Comparison of ENCODE assay signal across 27 cellular contexts in the genomic region with DNA sequence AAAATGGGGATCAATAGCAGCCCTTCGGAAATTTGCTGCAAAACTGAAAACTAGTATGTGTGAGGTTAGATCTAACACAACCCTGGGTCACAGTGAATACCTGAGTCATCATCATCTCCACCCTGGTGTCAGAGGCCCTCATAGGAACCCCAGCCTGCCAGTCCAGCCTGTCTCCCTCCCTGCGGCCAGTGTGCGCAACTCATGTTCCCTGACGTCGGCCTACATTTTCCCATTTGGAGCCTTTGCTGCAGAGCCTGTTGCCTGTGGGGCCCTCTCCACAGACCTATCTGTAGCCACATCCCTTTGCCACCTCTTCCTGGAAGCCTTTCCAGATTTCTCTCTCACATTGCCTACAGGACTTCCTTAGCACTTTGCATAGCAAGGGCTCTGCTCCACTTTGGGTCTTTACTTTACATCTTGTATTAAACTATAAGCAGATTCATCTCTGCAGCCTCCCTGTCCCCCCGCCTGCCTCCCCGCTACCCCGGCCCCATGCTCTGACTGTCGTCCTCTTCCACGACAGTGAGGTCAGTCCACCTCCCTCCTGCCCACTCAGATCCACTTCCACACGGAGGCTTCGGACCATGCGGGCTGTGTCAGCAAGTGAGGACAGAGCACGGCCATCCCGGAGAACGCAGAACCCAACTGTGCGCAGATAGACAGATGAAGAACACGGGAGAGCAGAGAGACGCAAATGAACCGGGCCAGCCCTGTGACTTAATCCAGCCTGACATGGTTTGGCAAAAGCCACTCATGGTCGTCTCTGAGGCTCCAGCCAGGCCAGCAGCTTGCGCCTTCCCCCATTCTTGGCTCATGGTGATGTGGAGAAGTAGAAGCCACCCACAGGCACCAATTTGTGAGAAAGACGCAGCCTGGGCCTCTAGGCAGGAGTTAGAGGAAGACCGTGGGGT. TPM values are rescaled to one million over a fixed set of nuclear protein-coding genes. Genes with fewer than 3 reads are reported as not detected.
DNase-seq lines count a peak whose midpoint lies in the region; ATAC-seq and TF ChIP-seq lines count a peak whose summit lies in the region.
"Had no signal": no experiment of that assay in that cellular context is flagged by ENCODE, and none has a peak within 500 bp of the region (broad histone marks: within the 10 kb centered on the region; RNA-seq: fewer than 3 reads in every experiment).

No MANE protein-coding gene starts in this region.

- WGBS in body of pancreas, 2 donors: 72 to 77% methylated on average over 24 of the region's 24 CpGs

- no peak overlapping the region for H3K4me2 ChIP-seq in GM23338

- H3K9me3 ChIP-seq in body of pancreas (no peaks in the 10 kb centered on the region), left ventricle myocardium inferior (replicated peaks) (no peaks in the 10 kb centered on the region)
- H3K9me3 ChIP-seq: upper lobe of right lung had no signal

- H3K36me3 ChIP-seq in GM23338 (ENCODE audit: insufficient read depth) (no peaks in the 10 kb centered on the region), body of pancreas (replicated peaks in 1 of 2; ENCODE audit: insufficient read depth in 1 of 2, low read depth in 2 of 2) (no peaks in the 10 kb centered on the region), left ventricle myocardium inferior (no peaks in the 10 kb centered on the region)
- H3K36me3 ChIP-seq: upper lobe of right lung had no signal

- DNase-seq in GM23338 (ENCODE audit: low spot score): no peak
- peak in 1 of 4 donors; percentile 33 for DNase-seq in body of pancreas
- peak; percentile 50 for DNase-seq in left ventricle myocardium inferior
- DNase-seq in posterior vena cava (ENCODE audit: low spot score): peak; percentile 82
- DNase-seq in NCI-H510A treated with DMSO at 0.1 percent for 48 hours (lab: John Stamatoyannopoulos, UW): no peak
- no peak for DNase-seq in activated T-helper 2 cell treated with anti-CD3 and anti-CD28 coated beads, Interferon-gamma antibody, Interleukin-2, Interleukin-4, amounts not matched to agents 10 μg/mL and 5 μg/mL and 100 μg/mL, durations not matched to agents 14 hours and 24 hours and 36 hours (ENCODE audit: low spot score)
- DNase-seq: activated CD4-positive, CD25-positive, alpha-beta regulatory T cell treated with anti-CD3 and anti-CD28 coated beads, Interleukin-2, amount 50 U/mL, for 72 hours; activated naive CD8-positive, alpha-beta T cell treated with anti-CD3 and anti-CD28 coated beads, Interleukin-2, amount 50 U/mL, for 24 hours; CD4-positive, alpha-beta memory T cell; DND-41; foreskin keratinocyte; NCI-H1417; NCI-H526 treated with DMSO at 0.1 percent for 48 hours; stimulated activated CD4-positive, alpha-beta T cell treated with anti-CD3 and anti-CD28 coated beads, Interleukin-4, amount 100 ng/mL, for 4 hours; stimulated activated naive CD8-positive, alpha-beta T cell treated with anti-CD3 and anti-CD28 coated beads, Interleukin-15, amount 100 ng/mL, for 72 hours; SW 1271; upper lobe of right lung had no signal

- H3K27me3 Mint-ChIP-seq in GM23338 (ENCODE audit: insufficient read depth, low read depth, poor library complexity): peaks cover 11% of the 10 kb centered on the region
- H3K27me3 Mint-ChIP-seq in activated T-helper 2 cell treated with anti-CD3 and anti-CD28 coated beads, Interferon-gamma antibody, Interleukin-2, Interleukin-4, amounts not matched to agents 10 μg/mL and 5 μg/mL and 100 μg/mL, durations not matched to agents 14 hours and 24 hours and 36 hours (ENCODE audit: low read depth): peaks cover 10% of the 10 kb centered on the region

- 0 out of 2 replicates have a peak overlapping the region, but pooled peaks have one; percentile 32 for H2AFZ ChIP-seq in GM23338

- H3K4me1 Mint-ChIP-seq in GM23338: peaks cover 7% of the 10 kb centered on the region
- no peaks in the 10 kb centered on the region for H3K4me1 Mint-ChIP-seq in activated T-helper 2 cell treated with anti-CD3 and anti-CD28 coated beads, Interferon-gamma antibody, Interleukin-2, Interleukin-4, amounts not matched to agents 10 μg/mL and 5 μg/mL and 100 μg/mL, durations not matched to agents 14 hours and 24 hours and 36 hours (ENCODE audit: low read depth)

- no peaks in the 10 kb centered on the region for H3K36me3 Mint-ChIP-seq in GM23338 (ENCODE audit: low read depth)
- no peaks in the 10 kb centered on the region for H3K36me3 Mint-ChIP-seq in activated T-helper 2 cell treated with anti-CD3 and anti-CD28 coated beads, Interferon-gamma antibody, Interleukin-2, Interleukin-4, amounts not matched to agents 10 μg/mL and 5 μg/mL and 100 μg/mL, durations not matched to agents 14 hours and 24 hours and 36 hours (ENCODE audit: low read depth)
- H3K36me3 Mint-ChIP-seq: CD4-positive, alpha-beta memory T cell; mesothelial cell of epicardium; natural killer cell treated with Interleukin-12 subunit alpha and Interleukin-12 subunit beta and Interleukin-15 and Interleukin-18, amount 100 ng/mL, for 72 hours had no signal

- H3K4me3 Mint-ChIP-seq in GM23338: no peak overlapping the region
- H3K4me3 Mint-ChIP-seq in activated T-helper 2 cell treated with anti-CD3 and anti-CD28 coated beads, Interferon-gamma antibody, Interleukin-2, Interleukin-4, amounts not matched to agents 10 μg/mL and 5 μg/mL and 100 μg/mL, durations not matched to agents 14 hours and 24 hours and 36 hours (ENCODE audit: low read depth): no peak overlapping the region
- H3K4me3 Mint-ChIP-seq: activated naive CD8-positive, alpha-beta T cell treated with anti-CD3 and anti-CD28 coated beads, Interleukin-2, amount 50 U/mL, for 24 hours; activated T-helper 1 cell treated with anti-CD3 and anti-CD28 coated beads, Interleukin-12 subunit alpha, Interleukin-12 subunit beta, Interleukin-2, Interleukin-4 antibody, amounts not matched to agents 30 ng/mL and 10 ng/mL and 1 ng/mL, durations not matched to agents 14 hours and 24 hours and 36 hours; CD4-positive, alpha-beta memory T cell; mesothelial cell of epicardium; natural killer cell treated with Interleukin-12 subunit alpha and Interleukin-12 subunit beta and Interleukin-15 and Interleukin-18, amount 100 ng/mL, for 72 hours; stimulated activated naive CD8-positive, alpha-beta T cell treated with anti-CD3 and anti-CD28 coated beads, Interleukin-15, amount 100 ng/mL, for 72 hours had no signal

- TF ChIP-seq POLR2A in body of pancreas (IDR thresholded peaks at IDR 0.05): no peak

- no peak overlapping the region for H3K27ac ChIP-seq in GM23338 (ENCODE audit: low read depth)
- no peak overlapping the region for H3K27ac ChIP-seq in body of pancreas
- peak overlapping the region; percentile 42 for H3K27ac ChIP-seq in left ventricle myocardium inferior (replicated peaks)
- H3K27ac ChIP-seq: epithelial cell of prostate, foreskin keratinocyte, upper lobe of right lung had no signal

- no peaks in the 10 kb centered on the region; the same call in 2 of the 3 replicates for H3K9me3 Mint-ChIP-seq in GM23338
- H3K9me3 Mint-ChIP-seq in activated T-helper 2 cell treated with anti-CD3 and anti-CD28 coated beads, Interferon-gamma antibody, Interleukin-2, Interleukin-4, amounts not matched to agents 10 μg/mL and 5 μg/mL and 100 μg/mL, durations not matched to agents 14 hours and 24 hours and 36 hours: no peaks in the 10 kb centered on the region
- H3K9me3 Mint-ChIP-seq: activated naive CD8-positive, alpha-beta T cell treated with anti-CD3 and anti-CD28 coated beads, Interleukin-2, amount 50 U/mL, for 24 hours; activated T-helper 1 cell treated with anti-CD3 and anti-CD28 coated beads, Interleukin-12 subunit alpha, Interleukin-12 subunit beta, Interleukin-2, Interleukin-4 antibody, amounts not matched to agents 30 ng/mL and 10 ng/mL and 1 ng/mL, durations not matched to agents 14 hours and 24 hours and 36 hours; CD4-positive, alpha-beta memory T cell; mesothelial cell of epicardium; natural killer cell treated with Interleukin-12 subunit alpha and Interleukin-12 subunit beta and Interleukin-15 and Interleukin-18, amount 100 ng/mL, for 72 hours; stimulated activated naive CD8-positive, alpha-beta T cell treated with anti-CD3 and anti-CD28 coated beads, Interleukin-15, amount 100 ng/mL, for 72 hours had no signal

- no peaks in the 10 kb centered on the region for H3K27me3 ChIP-seq in GM23338 (ENCODE audit: insufficient read depth)
- no peaks in the 10 kb centered on the region for H3K27me3 ChIP-seq in body of pancreas
- H3K27me3 ChIP-seq in left ventricle myocardium inferior (ENCODE audit: low read depth): peaks cover 43% of the 10 kb centered on the region
- H3K27me3 ChIP-seq: foreskin keratinocyte had no signal

- no peaks in the 10 kb centered on the region for H3K4me1 ChIP-seq in GM23338 (ENCODE audit: insufficient read depth)
- no peaks in the 10 kb centered on the region for H3K4me1 ChIP-seq in body of pancreas
- no peaks in the 10 kb centered on the region for H3K4me1 ChIP-seq in left ventricle myocardium inferior

- intact Hi-C loops in body of pancreas (cut with DNase I): no loop called here
- intact Hi-C loops in left ventricle myocardium inferior (cut with micrococcal nuclease): no loop called here
- intact Hi-C loops in posterior vena cava (cut with DNase I): no loop called here
- intact Hi-C loops in activated T-helper 2 cell treated with anti-CD3 and anti-CD28 coated beads, Interferon-gamma antibody, Interleukin-2, Interleukin-4, amounts not matched to agents 10 μg/mL and 5 μg/mL and 100 μg/mL, durations not matched to agents 14 hours and 24 hours and 36 hours (cut with micrococcal nuclease): no loop called here

- H3K79me2 ChIP-seq in GM23338 (replicated peaks; ENCODE audit: insufficient read depth): no peaks in the 10 kb centered on the region

- ATAC-seq in GM23338 (no peak), body of pancreas (peak; percentile 33), GM21723 (IDR thresholded peaks at IDR 0.05; ENCODE audit: unreplicated experiment) (no peak), GM21737 (IDR thresholded peaks at IDR 0.05; ENCODE audit: unreplicated experiment) (no peak)
- ATAC-seq: activated naive CD8-positive, alpha-beta T cell treated with anti-CD3 and anti-CD28 coated beads, Interleukin-2, amount 50 U/mL, for 24 hours; foreskin keratinocyte; stimulated activated naive CD8-positive, alpha-beta T cell treated with anti-CD3 and anti-CD28 coated beads, Interleukin-15, amount 100 ng/mL, for 72 hours; upper lobe of right lung had no signal

- TF ChIP-seq CTCF in GM23338 (conservative IDR thresholded peaks at IDR 0.05; ENCODE audit: low read depth in 2 of 2): no peak
- TF ChIP-seq CTCF in body of pancreas (IDR thresholded peaks at IDR 0.05): no peak
- no peak for TF ChIP-seq CTCF in left ventricle myocardium inferior (IDR thresholded peaks at IDR 0.05; ENCODE audit: borderline replicate concordance)

- no peaks in the 10 kb centered on the region for H3K9me2 ChIP-seq in GM23338 (ENCODE audit: insufficient read depth)

- H3K4me3 ChIP-seq in GM23338 (no peak overlapping the region), body of pancreas (no peak overlapping the region), left ventricle myocardium inferior (no peak overlapping the region)
- H3K4me3 ChIP-seq: upper lobe of right lung had no signal

- no peaks in the 10 kb centered on the region for H3F3A ChIP-seq in GM23338 (replicated peaks; ENCODE audit: low read depth)

- H3K27ac Mint-ChIP-seq in GM23338: no peak overlapping the region
- no peak overlapping the region for H3K27ac Mint-ChIP-seq in activated T-helper 2 cell treated with anti-CD3 and anti-CD28 coated beads, Interferon-gamma antibody, Interleukin-2, Interleukin-4, amounts not matched to agents 10 μg/mL and 5 μg/mL and 100 μg/mL, durations not matched to agents 14 hours and 24 hours and 36 hours
- H3K27ac Mint-ChIP-seq: activated naive CD8-positive, alpha-beta T cell treated with anti-CD3 and anti-CD28 coated beads, Interleukin-2, amount 50 U/mL, for 24 hours; activated T-helper 1 cell treated with anti-CD3 and anti-CD28 coated beads, Interleukin-12 subunit alpha, Interleukin-12 subunit beta, Interleukin-2, Interleukin-4 antibody, amounts not matched to agents 30 ng/mL and 10 ng/mL and 1 ng/mL, durations not matched to agents 14 hours and 24 hours and 36 hours; mesothelial cell of epicardium; natural killer cell treated with Interleukin-12 subunit alpha and Interleukin-12 subunit beta and Interleukin-15 and Interleukin-18, amount 100 ng/mL, for 72 hours; progenitor cell of endocrine pancreas had no signal

- no peaks in the 10 kb centered on the region for H4K20me1 ChIP-seq in GM23338 (replicated peaks; ENCODE audit: insufficient read depth)

RNA-seq across cellular contexts. Expression of a gene that starts 31.0 kb away (rescaled TPM):
- 6.8 and 6.9 TPM in 2 replicates for total RNA-seq in GM23338 (2014; rRNA removed; shearing (Covaris generic))
- 2.3 and 2.8 TPM in 2 replicates for polyA plus RNA-seq in GM23338 (2016; fragmentation: Nextera tagmentation; extraction: Ambion mirVana)
- total RNA-seq in body of pancreas (10 to 100 TPM; 10.1 to 27.7 TPM), left ventricle myocardium inferior (8.9 TPM), posterior vena cava (10 to 100 TPM; 35.7 to 69.9 TPM)
- 0.14 and 0.18 TPM in 2 replicates for total RNA-seq in activated T-helper 2 cell treated with anti-CD3 and anti-CD28 coated beads, Interferon-gamma antibody, Interleukin-2, Interleukin-4, amounts not matched to agents 10 μg/mL and 5 μg/mL and 100 μg/mL, durations not matched to agents 14 hours and 24 hours and 36 hours
- total RNA-seq: activated CD8-positive, alpha-beta memory T cell treated with anti-CD3 and anti-CD28 coated beads for 36 hours; dermis microvascular lymphatic vessel endothelial cell had no signal
- polyA plus RNA-seq: CD4-positive, alpha-beta memory T cell had no signal

RNA-seq across cellular contexts. Expression of a gene that starts 49.6 kb away (rescaled TPM):
- total RNA-seq in GM23338 (2014; rRNA removed; shearing (Covaris generic)): 2.7 and 4.7 TPM in 2 replicates
- 0.23 and 0.30 TPM in 2 replicates for polyA plus RNA-seq in GM23338 (2016; fragmentation: Nextera tagmentation; extraction: Ambion mirVana)
- under 1 TPM; 0.78 to 0.99 TPM for total RNA-seq in body of pancreas
- 4.0 TPM for total RNA-seq in left ventricle myocardium inferior
- total RNA-seq in posterior vena cava: 10 to 100 TPM; 34.8 to 57.1 TPM
- total RNA-seq in activated T-helper 2 cell treated with anti-CD3 and anti-CD28 coated beads, Interferon-gamma antibody, Interleukin-2, Interleukin-4, amounts not matched to agents 10 μg/mL and 5 μg/mL and 100 μg/mL, durations not matched to agents 14 hours and 24 hours and 36 hours: 0.21 and 0.25 TPM in 2 replicates
- total RNA-seq: activated T-helper 1 cell treated with anti-CD3 and anti-CD28 coated beads, Interleukin-12 subunit alpha, Interleukin-12 subunit beta, Interleukin-2, Interleukin-4 antibody, amounts not matched to agents 30 ng/mL and 10 ng/mL and 1 ng/mL, durations not matched to agents 14 hours and 24 hours and 36 hours; CD4-positive, alpha-beta memory T cell; kidney epithelial cell; natural killer cell treated with Interleukin-12 subunit alpha and Interleukin-12 subunit beta and Interleukin-15 and Interleukin-18, amount 100 ng/mL, for 72 hours had no signal
- polyA plus RNA-seq: CD4-positive, alpha-beta memory T cell had no signal

Comparison
In these comparisons a context has a peak if more than half of its experiments do, and no peak if none do; other contexts are left out.
1. DNase-seq: peak in left ventricle myocardium inferior (single experiment) and posterior vena cava (single experiment); none in GM23338 (single experiment), NCI-H510A treated with DMSO at 0.1 percent for 48 hours (single experiment) and activated T-helper 2 cell treated with anti-CD3 and anti-CD28 coated beads, Interferon-gamma antibody, Interleukin-2, Interleukin-4, amounts not matched to agents 10 μg/mL and 5 μg/mL and 100 μg/mL, durations not matched to agents 14 hours and 24 hours and 36 hours (single experiment).